In genomic region chr3:173008978-173009377, GRCh38 we compare ENCODE assay signal across 2 cellular contexts.
TF ChIP-seq lines count a peak whose summit lies in the region.

No MANE protein-coding gene starts in this region.

TF ChIP-seq in HepG2, 621 proteins besides CTCF, POLR2A, EP300 and RAD21 (continued from another document):
- TF ChIP-seq ZNF513 (CRISPR knock-in tag; conservative IDR thresholded peaks at IDR 0.05) (no peak), ZNF224 (CRISPR knock-in tag; IDR thresholded peaks at IDR 0.05) (no peak), ETV6 (CRISPR knock-in tag; conservative IDR thresholded peaks at IDR 0.05) (no peak), KDM1A (CRISPR knock-in tag; IDR thresholded peaks at IDR 0.05) (no peak), MYPOP (CRISPR knock-in tag; IDR thresholded peaks at IDR 0.05) (no peak), ZNF441 (CRISPR knock-in tag; IDR thresholded peaks at IDR 0.05; ENCODE audit: borderline replicate concordance) (no peak), ZSCAN9 (CRISPR knock-in tag; IDR thresholded peaks at IDR 0.05; ENCODE audit: borderline replicate concordance) (no peak), PHF8 (CRISPR knock-in tag; IDR thresholded peaks at IDR 0.05) (no peak)
TF ChIP-seq in HepG2: peak in this region for 0.

TF ChIP-seq in K562, 482 proteins besides CTCF, POLR2A, EP300 and RAD21 (continued from another document):
- TF ChIP-seq CHAMP1 (IDR thresholded peaks at IDR 0.05) (peak; percentile 66; the same call in 1 of the 2 replicates), DMBX1 (CRISPR knock-in tag; IDR thresholded peaks at IDR 0.05; ENCODE audit: borderline replicate concordance) (0 out of 2 replicates have a peak, but pooled peaks have one; percentile 43), ZNF280A (IDR thresholded peaks at IDR 0.05; ENCODE audit: low read depth, partially characterized antibody) (no peak), POLR2B (IDR thresholded peaks at IDR 0.05; ENCODE audit: low read depth, partially characterized antibody) (no peak), MAFG (tag; conservative IDR thresholded peaks at IDR 0.05) (peak; percentile 26; the same call in 1 of the 2 replicates), NFE2 (IDR thresholded peaks at IDR 0.05; ENCODE audit: low read depth) (peak; percentile 24; the same call in 1 of the 2 replicates), YY1 (IDR thresholded peaks at IDR 0.05; ENCODE audit: borderline replicate concordance in 1 of 3, control insufficient read depth in 1 of 3, extremely low read depth in 1 of 3, insufficient read depth in 3 of 3, insufficient read length in 1 of 3, insufficient replicate concordance in 2 of 3, low read depth in 1 of 3, low read length in 2 of 3) (peak in 1 of 3 experiments; percentile 27), SRSF9 (IDR thresholded peaks at IDR 0.05; ENCODE audit: borderline replicate concordance, low read depth, low read length) (no peak), CXXC5 (CRISPR knock-in tag; IDR thresholded peaks at IDR 0.05) (peak; percentile 19; the same call in 1 of the 2 replicates), MYBL2 (IDR thresholded peaks at IDR 0.05; ENCODE audit: low read depth) (peak; percentile 51; the same call in 1 of the 2 replicates), MYBL2 (CRISPR knock-in tag; IDR thresholded peaks at IDR 0.05; ENCODE audit: borderline replicate concordance) (no peak)
